In the genomic region with DNA sequence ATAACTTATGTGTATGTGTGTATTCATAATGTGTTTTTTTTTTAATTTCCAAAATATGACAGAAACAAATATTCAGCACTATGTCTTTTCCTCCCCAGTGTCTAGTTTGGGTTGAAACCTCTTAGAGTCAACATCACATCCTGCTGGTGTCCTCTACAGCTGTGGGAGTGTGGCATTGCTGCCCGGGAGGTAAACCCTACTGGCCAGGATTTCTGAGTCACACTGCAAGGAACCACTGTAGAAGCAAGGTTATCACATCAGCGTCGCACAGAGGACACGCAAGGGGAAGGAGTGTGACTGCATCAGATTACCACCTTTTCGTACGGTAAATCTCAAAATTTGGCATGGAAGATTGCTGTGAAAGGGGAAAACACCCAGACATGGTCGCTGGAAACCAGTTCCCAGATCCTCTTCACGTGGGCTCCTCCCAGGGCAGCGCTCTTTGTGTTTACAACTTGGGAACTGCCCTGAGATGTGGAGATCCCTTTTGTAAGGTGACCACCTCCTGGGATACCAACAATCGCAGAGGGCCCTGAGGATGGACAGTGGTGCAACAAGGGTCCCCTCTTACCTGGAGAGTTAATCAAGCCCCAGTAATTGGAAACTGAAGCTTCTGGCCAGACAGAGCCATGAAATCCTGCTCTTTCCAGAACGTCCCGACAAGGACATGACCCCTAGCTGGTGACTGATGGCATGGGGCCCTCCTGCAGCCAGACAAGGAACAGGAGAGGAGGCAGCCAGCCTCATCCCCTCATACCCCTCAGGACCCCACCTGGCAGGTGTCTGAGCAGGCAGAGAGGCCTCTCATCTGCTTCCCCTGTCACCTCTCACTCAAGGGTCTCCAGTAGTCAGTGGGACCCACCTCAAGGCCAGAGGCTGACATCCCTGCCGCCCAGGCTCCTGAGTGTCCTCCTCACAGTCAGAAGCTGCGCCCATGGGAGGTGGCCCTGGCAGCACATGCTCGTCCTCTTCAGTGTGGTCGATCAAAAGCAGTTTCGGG, we compare ENCODE assay signal across 13 cellular contexts.
DNase-seq lines count a peak whose midpoint lies in the region; ATAC-seq and TF ChIP-seq lines count a peak whose summit lies in the region.
"Had no signal": no experiment of that assay in that cellular context is flagged by ENCODE, and none has a peak within 500 bp of the region (broad histone marks: within the 10 kb centered on the region; RNA-seq: fewer than 3 reads in every experiment).

No MANE protein-coding gene starts in this region.

- 25% methylated on average over 6 of the region's 17 CpGs; no CpG with 5 or more reads in 1 of the 2 experiments for WGBS in IMR-90 (ENCODE audit: extremely low coverage in 2 of 2, insufficient read length in 1 of 2), 2 experiments
- 79 to 82% methylated on average over 17 of the region's 17 CpGs for WGBS in testis, 2 donors

- H3K4me3 ChIP-seq in IMR-90 (ENCODE audit: insufficient read depth, low read depth, low read length) (no peak overlapping the region), testis (no peak overlapping the region)

- POLR2A ChIA-PET in IMR-90 (lab: Charles Lee; ENCODE audit: unreplicated experiment) = no interaction called here

- no peak overlapping the region for H2AK9ac ChIP-seq in IMR-90 (replicated peaks; ENCODE audit: low read depth, low read length, poor library complexity)

- in situ Hi-C loops in IMR-90 (cut with MboI; ENCODE audit: low sequenced_read_pairs) = no loop called here

- H4K5ac ChIP-seq in IMR-90 (ENCODE audit: low read depth, low read length) = no peak overlapping the region

- TF ChIP-seq RAD21 in IMR-90 (IDR thresholded peaks at IDR 0.05; ENCODE audit: low read length) = no peak

- no peak overlapping the region for H2BK5ac ChIP-seq in IMR-90 (ENCODE audit: low read depth, low read length, poor library complexity, severe bottlenecking)

- H2AK5ac ChIP-seq in IMR-90 (ENCODE audit: low read depth, low read length) = no peak overlapping the region

- no peak overlapping the region for H3K4me2 ChIP-seq in IMR-90 (ENCODE audit: low read depth, low read length)

- no peak overlapping the region for H4K91ac ChIP-seq in IMR-90 (ENCODE audit: insufficient read depth, low read depth, low read length)

- intact Hi-C loops in IMR-90 (cut with micrococcal nuclease) = no loop called here
- intact Hi-C loops in testis (cut with DNase I; ENCODE audit: low total_unique reads) = no loop called here

- H2BK120ac ChIP-seq in IMR-90 (ENCODE audit: low read depth, low read length) = no peak overlapping the region

- no peak overlapping the region for H3K23ac ChIP-seq in IMR-90 (ENCODE audit: low read depth, low read length)

- H3K27me3 ChIP-seq in IMR-90 (ENCODE audit: control insufficient read depth, insufficient read depth, low read length) = no peaks in the 10 kb centered on the region
- no peaks in the 10 kb centered on the region for H3K27me3 ChIP-seq in testis

- CTCF ChIA-PET in IMR-90 (lab: Yijun Ruan, JAX) = no interaction called here

- BruUV-seq in IMR-90 (replicated peaks; lab: Mats Ljungman, UMichigan) = no TSS peak

- DNase-seq in IMR-90 (no peak), RPMI8226 (peak; percentile 5), islet precursor cell (peak; percentile 32), T-helper 1 cell (no peak), testis (no peak), ureter (ENCODE audit: low spot score) (no peak)
- DNase-seq: C1 segment of cervical spinal cord; Calu3; CD4-positive, alpha-beta T cell; DMS 273 treated with DMSO at 0.1 percent for 48 hours had no signal

- H3K14ac ChIP-seq in IMR-90 (replicated peaks; ENCODE audit: low read depth, low read length) = no peak overlapping the region

- no peaks in the 10 kb centered on the region for H3K4me1 ChIP-seq in IMR-90 (ENCODE audit: control insufficient read depth, insufficient read depth, low read length)
- H3K4me1 ChIP-seq in testis = no peaks in the 10 kb centered on the region

- H3K56ac ChIP-seq in IMR-90 (ENCODE audit: extremely low read depth, insufficient read depth, low read length) = no peak overlapping the region

- no peak overlapping the region for H3K18ac ChIP-seq in IMR-90 (ENCODE audit: low read depth, low read length)

- H3K9ac ChIP-seq in IMR-90 (ENCODE audit: low read depth, low read length) = no peak overlapping the region

- H3K36me3 ChIP-seq in IMR-90 (ENCODE audit: control insufficient read depth, insufficient read depth, low read length) (no peaks in the 10 kb centered on the region), testis (ENCODE audit: low read depth, missing control alignments) (no peaks in the 10 kb centered on the region)

- H3K4ac ChIP-seq in IMR-90 (ENCODE audit: low read depth, low read length) = no peak overlapping the region

- H4K20me1 ChIP-seq in IMR-90 (ENCODE audit: insufficient read depth, low read length) = no peaks in the 10 kb centered on the region

- H2BK20ac ChIP-seq in IMR-90 (ENCODE audit: low read depth, low read length) = no peak overlapping the region

- H4K8ac ChIP-seq in IMR-90 (ENCODE audit: low read depth in 2 of 2, low read length in 2 of 2) = no peak overlapping the region

- TF ChIP-seq POLR2A in IMR-90 (IDR thresholded peaks at IDR 0.05; ENCODE audit: low read depth, low read length) = no peak
- TF ChIP-seq POLR2A in testis (IDR thresholded peaks at IDR 0.05) = no peak

- H3K79me1 ChIP-seq in IMR-90 (ENCODE audit: low read depth in 1 of 2, low read length in 2 of 2) = no peaks in the 10 kb centered on the region

- H3K27ac ChIP-seq in IMR-90 (ENCODE audit: insufficient read depth, low read length) = no peak overlapping the region
- no peak overlapping the region for H3K27ac ChIP-seq in testis
- H3K27ac ChIP-seq: HL-60 had no signal

- TF ChIP-seq CTCF in IMR-90 (conservative IDR thresholded peaks at IDR 0.05; ENCODE audit: low read depth, low read length) (no peak), testis (IDR thresholded peaks at IDR 0.05) (no peak)

- H3K9me3 ChIP-seq in IMR-90 (ENCODE audit: control insufficient read depth, insufficient read depth, low read length) (peaks cover 36% of the 10 kb centered on the region), testis (no peaks in the 10 kb centered on the region)

- H2AFZ ChIP-seq in IMR-90 (replicated peaks; ENCODE audit: low read length, poor library complexity) = peak overlapping the region; percentile 43

- no peak overlapping the region for H2BK15ac ChIP-seq in IMR-90 (ENCODE audit: low read depth, low read length)

- no peaks in the 10 kb centered on the region for H3K9me1 ChIP-seq in IMR-90 (ENCODE audit: insufficient read depth, low read length)

- ATAC-seq in IMR-90 (ENCODE audit: low read depth) = no peak
- ATAC-seq in HG02870 (IDR thresholded peaks at IDR 0.05; ENCODE audit: unreplicated experiment) = no peak
- ATAC-seq: HCT116 had no signal

- dilution Hi-C loops in IMR-90 (cut with HindIII; ENCODE audit: low sequenced_read_pairs, unreplicated experiment) = no loop called here

TF ChIP-seq in IMR-90, 13 proteins besides CTCF, POLR2A, EP300 and RAD21:
- TF ChIP-seq, protein P1, sequence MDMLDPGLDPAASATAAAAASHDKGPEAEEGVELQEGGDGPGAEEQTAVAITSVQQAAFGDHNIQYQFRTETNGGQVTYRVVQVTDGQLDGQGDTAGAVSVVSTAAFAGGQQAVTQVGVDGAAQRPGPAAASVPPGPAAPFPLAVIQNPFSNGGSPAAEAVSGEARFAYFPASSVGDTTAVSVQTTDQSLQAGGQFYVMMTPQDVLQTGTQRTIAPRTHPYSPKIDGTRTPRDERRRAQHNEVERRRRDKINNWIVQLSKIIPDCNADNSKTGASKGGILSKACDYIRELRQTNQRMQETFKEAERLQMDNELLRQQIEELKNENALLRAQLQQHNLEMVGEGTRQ (IDR thresholded peaks at IDR 0.05; ENCODE audit: low read depth, low read length) = no peak
- no peak for TF ChIP-seq RCOR1 (IDR thresholded peaks at IDR 0.05; ENCODE audit: insufficient replicate concordance, low read length)
- TF ChIP-seq BHLHE40 (IDR thresholded peaks at IDR 0.05; ENCODE audit: low read depth, low read length) = no peak
- TF ChIP-seq MAZ (IDR thresholded peaks at IDR 0.05; ENCODE audit: borderline replicate concordance, low read depth, low read length) = no peak
- TF ChIP-seq NFE2L2 (IDR thresholded peaks at IDR 0.05; ENCODE audit: low read depth, low read length) = no peak
- no peak for TF ChIP-seq RFX5 (IDR thresholded peaks at IDR 0.05; ENCODE audit: low read depth, low read length)
- no peak for TF ChIP-seq CHD1 (IDR thresholded peaks at IDR 0.05; ENCODE audit: low read depth, low read length)
- no peak for TF ChIP-seq SMC3 (IDR thresholded peaks at IDR 0.05; ENCODE audit: low read depth, low read length)
- no peak for TF ChIP-seq MAFK (IDR thresholded peaks at IDR 0.05; ENCODE audit: low read depth, low read length)
- TF ChIP-seq FOS (IDR thresholded peaks at IDR 0.05; ENCODE audit: low read depth, low read length) = no peak
- no peak for TF ChIP-seq CEBPB (IDR thresholded peaks at IDR 0.05; ENCODE audit: low read depth, low read length)

Comparison
In these comparisons a context has a peak if more than half of its experiments do, and no peak if none do; other contexts are left out.
1. DNase-seq: peak in RPMI8226 (single experiment) and islet precursor cell (single experiment); none in IMR-90 (single experiment), T-helper 1 cell (0 of 5), testis (single experiment) and ureter (single experiment).